ENCODE assay signal across 3 cellular contexts in genomic region chr13:50068508-50068907, GRCh38.
TF ChIP-seq lines count a peak whose summit lies in the region.

No MANE protein-coding gene starts in this region.

TF ChIP-seq in SK-N-SH, 30 proteins besides CTCF, POLR2A, EP300 and RAD21 (continued from another document):
- TF ChIP-seq NFIC (IDR thresholded peaks at IDR 0.05; ENCODE audit: borderline replicate concordance) (no peak), NRF1 (IDR thresholded peaks at IDR 0.05; ENCODE audit: low read depth, low read length) (no peak), ELF1 (IDR thresholded peaks at IDR 0.05) (no peak), SMC3 (IDR thresholded peaks at IDR 0.05; ENCODE audit: low read depth, low read length) (no peak), FOXM1 (IDR thresholded peaks at IDR 0.05; ENCODE audit: low read depth) (no peak), USF2 (IDR thresholded peaks at IDR 0.05; ENCODE audit: borderline replicate concordance, low read depth, low read length) (no peak)

TF ChIP-seq in SK-N-SH treated with all-trans-retinoic acid at 6 μM for 48 hours, 23 proteins besides CTCF, POLR2A, EP300 and RAD21 (continued from another document):
- TF ChIP-seq TCF4 (CRISPR knock-in tag; IDR thresholded peaks at IDR 0.05; ENCODE audit: borderline replicate concordance): no peak
- no peak for TF ChIP-seq RARB (CRISPR knock-in tag; IDR thresholded peaks at IDR 0.05)
- no peak for TF ChIP-seq CSRNP3 (CRISPR knock-in tag; IDR thresholded peaks at IDR 0.05)

TF ChIP-seq in GM23338, 12 proteins besides CTCF, POLR2A, EP300 and RAD21 (continued from another document):
- TF ChIP-seq STAT1 (IDR thresholded peaks at IDR 0.05; ENCODE audit: unreplicated experiment) (no peak), NANOG (IDR thresholded peaks at IDR 0.05; ENCODE audit: borderline replicate concordance) (no peak), ZNF114 (CRISPR knock-in tag; IDR thresholded peaks at IDR 0.05) (no peak), ETS1 (IDR thresholded peaks at IDR 0.05) (no peak)
TF ChIP-seq in GM23338: peak in this region for 0.
